Comparison of ENCODE assay signal across 8 cellular contexts in genomic region chr3:132416807-132417694, GRCh38. TPM values are rescaled to one million over a fixed set of nuclear protein-coding genes. Genes with fewer than 3 reads are reported as not detected.
DNase-seq lines count a peak whose midpoint lies in the region; ATAC-seq, FAIRE-seq and TF ChIP-seq lines count a peak whose summit lies in the region.

DNAJC13 (plus strand) TSS chr3:132417502; CDS start chr3:132434551, 17,049 bp downstream.

- peaks cover 24% of the 10 kb centered on the region for H3K4me1 Mint-ChIP-seq in stimulated activated naive CD8-positive, alpha-beta T cell treated with anti-CD3 and anti-CD28 coated beads, Interleukin-15, amount 100 ng/mL, for 72 hours

- H4K20me1 ChIP-seq in MM.1S (ENCODE audit: insufficient read depth, low read length) (no peaks in the 10 kb centered on the region), neural cell (ENCODE audit: insufficient read depth) (no peaks in the 10 kb centered on the region)

- no peaks in the 10 kb centered on the region for H3K36me3 ChIP-seq in MM.1S (replicated peaks; ENCODE audit: insufficient read depth, low read length)
- H3K36me3 ChIP-seq in neural cell (ENCODE audit: insufficient read depth, low read length), result no peaks in the 10 kb centered on the region

- H3K79me2 ChIP-seq in MM.1S (ENCODE audit: low read length) (peaks cover 42% of the 10 kb centered on the region), neural cell (replicated peaks; ENCODE audit: insufficient read depth, low read length) (peaks cover 28% of the 10 kb centered on the region)

- no peak for TF ChIP-seq EP300 in neural cell (conservative IDR thresholded peaks at IDR 0.05; ENCODE audit: poor library complexity, severe bottlenecking)

- H3K27me3 ChIP-seq in MM.1S (replicated peaks; ENCODE audit: insufficient read depth, low read length) (no peaks in the 10 kb centered on the region), neural cell (ENCODE audit: insufficient read depth, low read depth, low read length) (no peaks in the 10 kb centered on the region)

- H2AFZ ChIP-seq in MM.1S (ENCODE audit: low read length) (peak within 1 kb of the TSS; percentile 99), neural cell (ENCODE audit: low read depth, low read length) (peak within 1 kb of the TSS; percentile 81)

- H3K9ac ChIP-seq in MM.1S (ENCODE audit: low read length) (peak within 1 kb of the TSS; percentile 85), neural cell (ENCODE audit: low read length) (peak within 1 kb of the TSS; percentile 83)

- peak within 1 kb of the TSS; percentile 98 to 99 for H3K27ac Mint-ChIP-seq in stimulated activated naive CD8-positive, alpha-beta T cell treated with anti-CD3 and anti-CD28 coated beads, Interleukin-15, amount 100 ng/mL, for 72 hours

- no peaks in the 10 kb centered on the region for H3K9me3 ChIP-seq in MM.1S (replicated peaks; ENCODE audit: insufficient read depth, low read length)
- H3K9me3 ChIP-seq in neural cell (ENCODE audit: low read length), result no peaks in the 10 kb centered on the region

- DNase-seq in HCEC 1CT (peak; percentile 96), MM.1S (peak; percentile 95), SIG-M5 (lab: John Stamatoyannopoulos, UW) (peak; percentile 88), activated gamma-delta T cell (lab: John Stamatoyannopoulos, UW) (peak; percentile 78), foreskin fibroblast (peak; percentile 94 to 98)
- DNase-seq in stimulated activated naive CD8-positive, alpha-beta T cell treated with anti-CD3 and anti-CD28 coated beads, Interleukin-15, amount 100 ng/mL, for 72 hours, result peak; percentile 88 to 93

- H3K4me1 ChIP-seq in MM.1S (ENCODE audit: low read length), result peaks cover 24% of the 10 kb centered on the region

- H3K4me2 ChIP-seq in MM.1S (ENCODE audit: low read depth, low read length) (peak within 1 kb of the TSS; percentile 98), neural cell (ENCODE audit: low read length) (peak within 1 kb of the TSS; percentile 80)

- TF ChIP-seq CTCF in MM.1S (IDR thresholded peaks at IDR 0.05; ENCODE audit: low read length) (no peak), foreskin fibroblast (IDR thresholded peaks at IDR 0.05; ENCODE audit: low read depth, low read length) (no peak), neural cell (IDR thresholded peaks at IDR 0.05; ENCODE audit: poor library complexity, severe bottlenecking) (no peak)

- H3K27ac ChIP-seq in MM.1S (ENCODE audit: low read length) (peak within 1 kb of the TSS; percentile 70; the same call in 1 of the 2 replicates), neural cell (ENCODE audit: low read length) (peak within 1 kb of the TSS; percentile 74)

- H3K9me2 ChIP-seq in MM.1S (replicated peaks; ENCODE audit: insufficient read depth, low read length), result no peaks in the 10 kb centered on the region
- H3K9me2 ChIP-seq in neural cell (ENCODE audit: insufficient read depth, low read length), result no peaks in the 10 kb centered on the region

- peak; percentile 96 for ATAC-seq in stimulated activated naive CD8-positive, alpha-beta T cell treated with anti-CD3 and anti-CD28 coated beads, Interleukin-15, amount 100 ng/mL, for 72 hours

- H3K27me3 Mint-ChIP-seq in stimulated activated naive CD8-positive, alpha-beta T cell treated with anti-CD3 and anti-CD28 coated beads, Interleukin-15, amount 100 ng/mL, for 72 hours, result no peaks in the 10 kb centered on the region

- H3K4me3 Mint-ChIP-seq in stimulated activated naive CD8-positive, alpha-beta T cell treated with anti-CD3 and anti-CD28 coated beads, Interleukin-15, amount 100 ng/mL, for 72 hours, result peak within 1 kb of the TSS; percentile 95 to 99

- H3K9me3 Mint-ChIP-seq in stimulated activated naive CD8-positive, alpha-beta T cell treated with anti-CD3 and anti-CD28 coated beads, Interleukin-15, amount 100 ng/mL, for 72 hours, result no peaks in the 10 kb centered on the region

- H3F3A ChIP-seq in MM.1S (ENCODE audit: insufficient read depth, low read length) (peaks cover 34% of the 10 kb centered on the region), neural cell (ENCODE audit: insufficient read depth, low read length, poor library complexity, severe bottlenecking) (no peaks in the 10 kb centered on the region)

- FAIRE-seq in G401.6 (lab: Jason Lieb, UNC), result peak; percentile 13

- peak within 1 kb of the TSS; percentile 87 for H3K4me3 ChIP-seq in MM.1S (ENCODE audit: low read length)
- peak within 1 kb of the TSS; percentile 98 to 99 for H3K4me3 ChIP-seq in foreskin fibroblast (ENCODE audit: low read depth in 1 of 2, low read length in 2 of 2)
- H3K4me3 ChIP-seq in neural cell (ENCODE audit: low read length), result peak within 1 kb of the TSS; percentile 86

- TF ChIP-seq RAD21 in neural cell (conservative IDR thresholded peaks at IDR 0.05), result no peak

TF ChIP-seq in neural cell, 6 proteins besides CTCF, POLR2A, EP300 and RAD21:
- peak; percentile 84 for TF ChIP-seq POLR2AphosphoS5 (IDR thresholded peaks at IDR 0.05)
- no peak for TF ChIP-seq EZH2 (IDR thresholded peaks at IDR 0.05; ENCODE audit: borderline replicate concordance, insufficient read depth, low read length, poor library complexity, severe bottlenecking)
- no peak for TF ChIP-seq SMC3 (conservative IDR thresholded peaks at IDR 0.05; ENCODE audit: poor library complexity)
- TF ChIP-seq TAF1 (IDR thresholded peaks at IDR 0.05; ENCODE audit: low read depth), result peak; percentile 83
- peak; percentile 57 for TF ChIP-seq MXI1 (conservative IDR thresholded peaks at IDR 0.05; ENCODE audit: poor library complexity, severe bottlenecking)
- no peak for TF ChIP-seq REST (IDR thresholded peaks at IDR 0.05; ENCODE audit: borderline replicate concordance)
TF ChIP-seq in neural cell: peak in this region for 3.

RNA-seq across cellular contexts. Expression of gene DNAJC13, which starts in this region (rescaled TPM):
- 37.0 and 38.4 TPM in 2 replicates for polyA plus RNA-seq in neural cell
- 69.1 and 83.7 TPM in 2 replicates for polyA minus RNA-seq in neural cell

Comparison
In these comparisons a context has a peak if more than half of its experiments do, and no peak if none do; other contexts are left out.
1. Peak in every context shown above with its lines: DNase-seq, ATAC-seq, H3K4me3 ChIP-seq and H3K27ac ChIP-seq.